1 cellular context compared by ENCODE assay signal in the genomic region with DNA sequence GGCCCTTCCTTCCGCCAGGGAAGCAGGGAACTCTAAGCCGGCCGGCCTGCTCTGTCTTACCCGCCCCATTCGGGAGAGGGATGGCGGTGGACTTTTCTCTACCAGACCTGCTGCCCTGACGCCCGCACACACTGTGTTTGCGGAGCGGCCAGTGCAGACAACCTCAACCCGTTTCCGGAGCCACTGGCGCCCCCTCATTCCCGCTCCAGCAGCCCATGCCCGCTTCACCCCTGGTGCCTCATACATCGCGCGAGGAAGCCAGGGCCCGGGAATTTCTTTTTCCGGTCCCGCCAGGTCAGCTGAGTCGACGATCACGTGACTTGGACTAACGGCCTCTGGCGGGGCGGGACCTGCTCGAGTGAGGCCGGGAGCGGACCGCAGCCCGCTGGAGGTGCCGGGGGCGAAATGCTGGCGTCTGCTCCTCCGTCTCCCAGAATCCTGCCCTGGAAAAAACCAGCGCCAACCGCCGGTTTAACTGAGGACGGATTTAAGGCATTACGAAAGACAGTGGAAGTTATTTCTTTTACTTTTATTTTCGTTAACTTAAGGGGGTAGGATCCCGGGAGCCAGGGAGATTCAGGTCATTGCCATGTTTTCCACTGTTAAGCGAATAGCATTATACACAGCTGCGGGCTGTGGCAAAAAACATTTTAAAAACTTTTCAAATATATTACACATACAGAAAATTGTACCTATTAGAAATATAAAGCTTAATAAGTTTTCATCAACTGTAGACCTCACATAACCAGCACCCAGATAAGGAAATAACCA.
TF ChIP-seq lines count a peak whose summit lies in the region.

No MANE protein-coding gene starts in this region.

TF ChIP-seq in H1, 55 proteins besides CTCF, POLR2A, EP300 and RAD21:
- TF ChIP-seq, protein P1, sequence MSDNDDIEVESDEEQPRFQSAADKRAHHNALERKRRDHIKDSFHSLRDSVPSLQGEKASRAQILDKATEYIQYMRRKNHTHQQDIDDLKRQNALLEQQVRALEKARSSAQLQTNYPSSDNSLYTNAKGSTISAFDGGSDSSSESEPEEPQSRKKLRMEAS (IDR thresholded peaks at IDR 0.05) = peak; percentile 76
- peak; percentile 61 to 62; a peak in 1 of 4 replicates for TF ChIP-seq SIN3A (conservative IDR thresholded peaks at IDR 0.05 in 1 of 2, IDR thresholded peaks at IDR 0.05 in 1 of 2; ENCODE audit: low read depth in 1 of 2, low read length in 2 of 2)
- 0 out of 2 replicates have a peak, but pooled peaks have one; percentile 23 for TF ChIP-seq TEAD4 (IDR thresholded peaks at IDR 0.05; ENCODE audit: low read depth, low read length)
- TF ChIP-seq, protein P2, sequence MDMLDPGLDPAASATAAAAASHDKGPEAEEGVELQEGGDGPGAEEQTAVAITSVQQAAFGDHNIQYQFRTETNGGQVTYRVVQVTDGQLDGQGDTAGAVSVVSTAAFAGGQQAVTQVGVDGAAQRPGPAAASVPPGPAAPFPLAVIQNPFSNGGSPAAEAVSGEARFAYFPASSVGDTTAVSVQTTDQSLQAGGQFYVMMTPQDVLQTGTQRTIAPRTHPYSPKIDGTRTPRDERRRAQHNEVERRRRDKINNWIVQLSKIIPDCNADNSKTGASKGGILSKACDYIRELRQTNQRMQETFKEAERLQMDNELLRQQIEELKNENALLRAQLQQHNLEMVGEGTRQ (IDR thresholded peaks at IDR 0.05; ENCODE audit: low read length) = peak; percentile 93
- TF ChIP-seq BRCA1 (IDR thresholded peaks at IDR 0.05; ENCODE audit: low read depth, low read length) = peak; percentile 36; the same call in 1 of the 2 replicates
- peak; percentile 74 for TF ChIP-seq CHD2 (IDR thresholded peaks at IDR 0.05; ENCODE audit: low read length)
- TF ChIP-seq GTF2F1 (IDR thresholded peaks at IDR 0.05; ENCODE audit: borderline replicate concordance, low read depth, low read length) = peak; percentile 59; the same call in 1 of the 2 replicates
- TF ChIP-seq, protein P3, sequence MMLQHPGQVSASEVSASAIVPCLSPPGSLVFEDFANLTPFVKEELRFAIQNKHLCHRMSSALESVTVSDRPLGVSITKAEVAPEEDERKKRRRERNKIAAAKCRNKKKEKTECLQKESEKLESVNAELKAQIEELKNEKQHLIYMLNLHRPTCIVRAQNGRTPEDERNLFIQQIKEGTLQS (IDR thresholded peaks at IDR 0.05; ENCODE audit: insufficient read depth, low read depth, low read length) = peak; percentile 89
- TF ChIP-seq PHF8 (conservative IDR thresholded peaks at IDR 0.05; ENCODE audit: low read depth, low read length) = peak; percentile 47; the same call in 1 of the 2 replicates
- peak; percentile 46 for TF ChIP-seq NANOG (IDR thresholded peaks at IDR 0.05; ENCODE audit: insufficient read depth, low read depth, low read length, poor library complexity, severe bottlenecking)
- peak; percentile 97 for TF ChIP-seq SP4 (IDR thresholded peaks at IDR 0.05; ENCODE audit: low read length)
- TF ChIP-seq, protein P4, sequence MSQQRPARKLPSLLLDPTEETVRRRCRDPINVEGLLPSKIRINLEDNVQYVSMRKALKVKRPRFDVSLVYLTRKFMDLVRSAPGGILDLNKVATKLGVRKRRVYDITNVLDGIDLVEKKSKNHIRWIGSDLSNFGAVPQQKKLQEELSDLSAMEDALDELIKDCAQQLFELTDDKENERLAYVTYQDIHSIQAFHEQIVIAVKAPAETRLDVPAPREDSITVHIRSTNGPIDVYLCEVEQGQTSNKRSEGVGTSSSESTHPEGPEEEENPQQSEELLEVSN (IDR thresholded peaks at IDR 0.05) = peak; percentile 90
- TF ChIP-seq TBP (IDR thresholded peaks at IDR 0.05; ENCODE audit: low read depth, low read length) = peak; percentile 46; the same call in 1 of the 2 replicates
